ENCODE assay signal across 13 cellular contexts in genomic region chr12:12608557-12608957, GRCh38. TPM values are rescaled to one million over a fixed set of nuclear protein-coding genes. Genes with fewer than 3 reads are reported as not detected.
DNase-seq lines count a peak whose midpoint lies in the region; ATAC-seq, FAIRE-seq and TF ChIP-seq lines count a peak whose summit lies in the region.
"Had no signal": no experiment of that assay in that cellular context is flagged by ENCODE, and none has a peak within 500 bp of the region (broad histone marks: within the 10 kb centered on the region; RNA-seq: fewer than 3 reads in every experiment).

No MANE protein-coding gene starts in this region.

- no peaks in the 10 kb centered on the region for H3K9me3 ChIP-seq in thyroid gland
- H3K9me3 ChIP-seq: tibial nerve had no signal

- TF ChIP-seq CTCF in D721Med (IDR thresholded peaks at IDR 0.05; ENCODE audit: insufficient read depth, missing control alignments), result peak; percentile 2
- TF ChIP-seq CTCF in thyroid gland (IDR thresholded peaks at IDR 0.05), result no peak

- TF ChIP-seq POLR2A in thyroid gland (IDR thresholded peaks at IDR 0.05), result no peak

- no peak overlapping the region for H3K4me3 ChIP-seq in thyroid gland (replicated peaks in 1 of 3)
- H3K4me3 ChIP-seq: tibial nerve had no signal

- H3K36me3 ChIP-seq in thyroid gland, result no peaks in the 10 kb centered on the region
- H3K36me3 ChIP-seq: tibial nerve had no signal

- H3K27ac ChIP-seq in thyroid gland, result no peak overlapping the region

- intact Hi-C loops in thyroid gland (cut with DNase I), result no loop called here

- ATAC-seq in GM18868 (IDR thresholded peaks at IDR 0.05; ENCODE audit: unreplicated experiment) (peak; percentile 31), HG03565 (IDR thresholded peaks at IDR 0.05; ENCODE audit: unreplicated experiment) (no peak), HG03571 (IDR thresholded peaks at IDR 0.05; ENCODE audit: unreplicated experiment) (no peak)
- ATAC-seq: activated CD4-positive, CD25-positive, alpha-beta regulatory T cell treated with anti-CD3 and anti-CD28 coated beads, Interleukin-2, amount 50 U/mL, for 24 hours had no signal

- 93 to 100% methylated on average over 1 of the region's 1 CpG for WGBS in thyroid gland, 2 donors

- no peak for FAIRE-seq in D721Med (lab: Jason Lieb, UNC)
- FAIRE-seq: kidney had no signal

- no peak for DNase-seq in D721Med (ENCODE audit: insufficient read length, low spot score)
- DNase-seq in RKO (ENCODE audit: low spot score), result peak; percentile 37
- peak; percentile 13 for DNase-seq in glomerular visceral epithelial cell (ENCODE audit: extremely low spot score)
- no peak for DNase-seq in thyroid gland
- DNase-seq in NOMO-1 (lab: John Stamatoyannopoulos, UW; ENCODE audit: unreplicated experiment in 2 of 2), result no peak
- DNase-seq: cerebellar nuclear complex, kidney, NCI-H2029 had no signal

- H3K4me1 ChIP-seq in thyroid gland, result peaks cover 14 to 15% of the 10 kb centered on the region in 2 donors

- no peaks in the 10 kb centered on the region for H3K27me3 ChIP-seq in thyroid gland
- H3K27me3 ChIP-seq: tibial nerve had no signal

RNA-seq across cellular contexts. Expression of gene CREBL2, which starts 3.1 kb away (rescaled TPM):
- total RNA-seq in thyroid gland, result 10 to 100 TPM; 67.8 to 84.3 (median 74.0) TPM

RNA-seq across cellular contexts. Expression of gene DUSP16, which starts 45.9 kb away (rescaled TPM):
- total RNA-seq in thyroid gland, result 10 to 100 TPM; 24.2 to 34.5 (median 26.4) TPM

Comparison
In these comparisons a context has a peak if more than half of its experiments do, and no peak if none do; other contexts are left out.
1. DNase-seq: peak in RKO (single experiment) and glomerular visceral epithelial cell (single experiment); none in D721Med (single experiment), thyroid gland (0 of 2) and NOMO-1 (0 of 2).